ENCODE assay signal across 8 cellular contexts in genomic region chr2:9423100-9423921, GRCh38. TPM values are rescaled to one million over a fixed set of nuclear protein-coding genes. Genes with fewer than 3 reads are reported as not detected.
DNase-seq lines count a peak whose midpoint lies in the region; ATAC-seq and TF ChIP-seq lines count a peak whose summit lies in the region.

Gene CPSF3 (plus strand): TSS chr2:9423654. CDS start chr2:9423774, 120 bp downstream.
Gene ITGB1BP1 (minus strand): TSS chr2:9423528. CDS start chr2:9418697, 4,831 bp downstream.

- H3K4me3 Mint-ChIP-seq in T-helper 17 cell: no peak within 1 kb of the TSS

- no peaks in the 10 kb centered on the region for H3K27me3 ChIP-seq in left ventricle myocardium inferior (ENCODE audit: low read depth)
- no peaks in the 10 kb centered on the region for H3K27me3 ChIP-seq in prostate gland (replicated peaks; ENCODE audit: insufficient read depth)

- no peaks in the 10 kb centered on the region for H3K27me3 Mint-ChIP-seq in T-helper 17 cell

- TF ChIP-seq POLR2A in GM15510 (IDR thresholded peaks at IDR 0.05; ENCODE audit: borderline replicate concordance, extremely low read depth, insufficient read length) (peak; percentile 65), prostate gland (IDR thresholded peaks at IDR 0.05) (peak; percentile 64)

- H3K9me3 ChIP-seq in T-helper 17 cell (ENCODE audit: control insufficient read depth, low read length, poor library complexity, severe bottlenecking) (no peaks in the 10 kb centered on the region), left ventricle myocardium inferior (replicated peaks) (no peaks in the 10 kb centered on the region), prostate gland (no peaks in the 10 kb centered on the region)

- H3K4me1 ChIP-seq in left ventricle myocardium inferior: peaks cover 58% of the 10 kb centered on the region
- peaks cover 2% of the 10 kb centered on the region for H3K4me1 ChIP-seq in prostate gland (replicated peaks)
- H3K4me1 ChIP-seq in urinary bladder (ENCODE audit: insufficient read depth): no peaks in the 10 kb centered on the region

- intact Hi-C loops in left ventricle myocardium inferior (cut with micrococcal nuclease): no loop called here
- intact Hi-C loops in prostate gland (cut with DNase I): loop anchor here (2.0 kb wide), 1 partner anchor 217 kb away; the partner anchor contains the start of gene ASAP2

- DNase-seq in NCI-H1694 treated with DMSO at 0.1 percent for 48 hours (lab: John Stamatoyannopoulos, UW) (peak; percentile 99), T-helper 17 cell (peak; percentile 90 to 94 (median 94)), amygdala (lab: John Stamatoyannopoulos, UW) (peak; percentile 83 to 99 (median 94)), left ventricle myocardium inferior (peak; percentile 98), prostate gland (ENCODE audit: low spot score) (peak; percentile 94)

- H3K36me3 ChIP-seq in left ventricle myocardium inferior (peaks cover 3% of the 10 kb centered on the region), prostate gland (no peaks in the 10 kb centered on the region), urinary bladder (ENCODE audit: insufficient read depth) (no peaks in the 10 kb centered on the region)

- under 1% methylated on average over 83 of the region's 91 CpGs for WGBS in prostate gland
- WGBS in urinary bladder: under 1% methylated on average over 89 of the region's 91 CpGs

- ATAC-seq in HG02885 (IDR thresholded peaks at IDR 0.05; ENCODE audit: poor library complexity, unreplicated experiment) (peak; percentile 88), T-helper 17 cell (peak; percentile 89)

- H3K27ac Mint-ChIP-seq in T-helper 17 cell: no peak within 1 kb of the TSS

- peak; percentile 37 for TF ChIP-seq CTCF in left ventricle myocardium inferior (IDR thresholded peaks at IDR 0.05; ENCODE audit: borderline replicate concordance)
- peak in 2 of 4 experiments; percentile 8 to 14 for TF ChIP-seq CTCF in prostate gland (IDR thresholded peaks at IDR 0.05)

- H3K4me1 Mint-ChIP-seq in T-helper 17 cell: peaks cover 25% of the 10 kb centered on the region

- H3K27ac ChIP-seq in left ventricle myocardium inferior (replicated peaks) (peak within 1 kb of the TSS; percentile 97), prostate gland (peak within 1 kb of the TSS; percentile 89 to 92), urinary bladder (ENCODE audit: low read depth) (peak within 1 kb of the TSS; percentile 87)

- H3K4me3 ChIP-seq in left ventricle myocardium inferior (peak within 1 kb of the TSS; percentile 98), prostate gland (peak within 1 kb of the TSS; percentile 60 to 91), urinary bladder (ENCODE audit: low read depth, low read length) (peak within 1 kb of the TSS; percentile 83)

- H3K36me3 Mint-ChIP-seq in T-helper 17 cell (ENCODE audit: low read depth): peaks cover 4% of the 10 kb centered on the region

RNA-seq across cellular contexts. Expression of gene CPSF3, which starts in this region (rescaled TPM):
- total RNA-seq in T-helper 17 cell (10 to 100 TPM; 18.1 to 19.0 TPM), left ventricle myocardium inferior (15.6 TPM), prostate gland (10 to 100 TPM; 24.8 to 50.8 TPM), urinary bladder (45.2 TPM)
- polyA plus RNA-seq in urinary bladder: 16.6 TPM

RNA-seq across cellular contexts. Expression of gene ITGB1BP1, which starts in this region (rescaled TPM):
- 10 to 100 TPM; 62.6 to 74.9 TPM for total RNA-seq in T-helper 17 cell
- 75.6 TPM for total RNA-seq in left ventricle myocardium inferior
- total RNA-seq in prostate gland: 10 to 100 TPM; 26.9 to 36.8 TPM
- total RNA-seq in urinary bladder: 42.0 TPM
- polyA plus RNA-seq in urinary bladder: 80.2 TPM

Comparison
In these comparisons a context has a peak if more than half of its experiments do, and no peak if none do; other contexts are left out.
1. Peak in every context shown above with its lines: DNase-seq, ATAC-seq, H3K4me3 ChIP-seq and H3K27ac ChIP-seq.